24 cellular contexts compared by ENCODE assay signal in the genomic region with DNA sequence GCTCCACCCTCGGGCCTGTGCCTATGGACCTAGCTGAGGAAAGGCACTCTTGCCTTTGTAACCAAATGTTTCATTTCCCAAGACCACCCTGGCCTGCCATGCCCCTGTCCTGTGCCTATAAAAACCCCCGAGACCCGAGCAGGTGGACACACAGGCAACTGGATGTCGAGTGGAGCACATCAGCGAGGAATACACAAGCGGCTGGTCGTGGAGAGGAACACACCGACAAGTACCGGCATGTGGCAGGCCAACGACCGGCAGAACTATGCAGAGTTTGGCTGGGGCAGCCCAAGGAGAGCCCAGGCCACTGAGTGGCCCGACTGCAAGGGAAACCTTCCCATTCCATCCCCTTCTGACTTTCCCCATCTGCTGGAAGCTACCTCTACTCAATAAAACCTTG.
"Had no signal": no experiment of that assay in that cellular context is flagged by ENCODE, and none has a peak within 500 bp of the region (broad histone marks: within the 10 kb centered on the region; RNA-seq: fewer than 3 reads in every experiment).

No MANE protein-coding gene starts in this region.

- H3K9me3 ChIP-seq: colonic mucosa, esophagus muscularis mucosa, esophagus squamous epithelium, gastrocnemius medialis, heart right ventricle had no signal

- H3K36me3 ChIP-seq: colonic mucosa, esophagus muscularis mucosa, esophagus squamous epithelium, gastrocnemius medialis, heart left ventricle, heart right ventricle had no signal

- H3K4me3 ChIP-seq: colonic mucosa, coronary artery, dorsolateral prefrontal cortex, esophagus muscularis mucosa, esophagus squamous epithelium, gastrocnemius medialis, heart left ventricle, heart right ventricle had no signal

- H3K4me1 Mint-ChIP-seq: endodermal cell had no signal

- H3K4me1 ChIP-seq: colonic mucosa, esophagus muscularis mucosa, esophagus squamous epithelium, foreskin keratinocyte, gastrocnemius medialis, heart left ventricle, heart right ventricle had no signal

- ATAC-seq: effector memory CD8-positive, alpha-beta T cell; esophagus mucosa; foreskin keratinocyte; gastrocnemius medialis; heart left ventricle; heart right ventricle had no signal

- H3K27me3 ChIP-seq: colonic mucosa, dorsolateral prefrontal cortex, esophagus muscularis mucosa, esophagus squamous epithelium, foreskin keratinocyte, gastrocnemius medialis, heart left ventricle, heart right ventricle had no signal

- H3K27me3 Mint-ChIP-seq: dendritic cell treated with granulocyte-macrophage colony-stimulating factor and Interleukin-4, amounts not matched to agents 40 ng/mL and 50 ng/mL, for 4 days; effector memory CD8-positive, alpha-beta T cell had no signal

- DNase-seq: colonic mucosa; cortex of kidney; dermis blood vessel endothelial cell; dorsolateral prefrontal cortex; effector CD4-positive, alpha-beta T cell; effector CD8-positive, alpha-beta T cell; effector memory CD4-positive, alpha-beta T cell; effector memory CD8-positive, alpha-beta T cell; endodermal cell; erythroblast; esophagus squamous epithelium; foreskin fibroblast; foreskin keratinocyte; foreskin melanocyte; gastrocnemius medialis; glutamatergic neuron; head of caudate nucleus; heart left ventricle; heart right ventricle had no signal

- H3K4me3 Mint-ChIP-seq: dendritic cell treated with granulocyte-macrophage colony-stimulating factor and Interleukin-4, amounts not matched to agents 40 ng/mL and 50 ng/mL, for 4 days; effector memory CD8-positive, alpha-beta T cell; endodermal cell had no signal

- H3K27ac Mint-ChIP-seq: dendritic cell treated with granulocyte-macrophage colony-stimulating factor and Interleukin-4, amounts not matched to agents 40 ng/mL and 50 ng/mL, for 4 days; effector memory CD8-positive, alpha-beta T cell; endodermal cell had no signal

- H3K27ac ChIP-seq: colonic mucosa, coronary artery, dorsolateral prefrontal cortex, epithelial cell of prostate, esophagus muscularis mucosa, esophagus squamous epithelium, foreskin keratinocyte, gastrocnemius medialis, heart left ventricle, heart right ventricle had no signal

- H3K9me3 Mint-ChIP-seq: endodermal cell had no signal
